Comparison of ENCODE assay signal across 10 cellular contexts in the genomic region with DNA sequence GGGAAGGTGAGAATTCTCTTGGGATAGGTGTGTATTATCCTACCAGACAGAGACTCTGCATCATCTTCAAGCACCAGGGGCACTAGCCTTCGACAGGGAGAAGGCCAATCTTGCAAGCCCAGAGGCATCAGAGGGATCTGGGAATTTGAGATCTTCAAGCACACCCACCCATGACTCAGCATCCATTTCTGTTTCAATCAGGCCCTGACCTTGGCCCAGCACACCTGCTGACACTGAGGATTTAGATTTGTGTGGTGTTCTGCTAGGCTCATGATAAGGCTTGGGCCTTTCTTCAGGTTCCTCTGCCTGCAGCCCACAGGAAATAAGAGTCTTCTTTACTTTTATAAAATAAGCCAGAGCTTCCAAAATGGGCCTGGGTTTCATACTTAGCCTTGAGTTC. TPM values are rescaled to one million over a fixed set of nuclear protein-coding genes. Genes with fewer than 3 reads are reported as not detected.
"Had no signal": no experiment of that assay in that cellular context is flagged by ENCODE, and none has a peak within 500 bp of the region (broad histone marks: within the 10 kb centered on the region; RNA-seq: fewer than 3 reads in every experiment).

No MANE protein-coding gene starts in this region.

- H3K4me3 Mint-ChIP-seq: H9, IgD-negative memory B cell had no signal

- H3K4me3 ChIP-seq: GM23248 had no signal

- H3K27me3 Mint-ChIP-seq: IgD-negative memory B cell had no signal

- FAIRE-seq: H54, HepG2 had no signal

- ATAC-seq: HepG2 had no signal

- H3K4me1 Mint-ChIP-seq: H9, IgD-negative memory B cell had no signal

- DNase-seq: GM23248, GOT3, H9, HCEC 1CT, KG1 had no signal

- H3K27ac ChIP-seq: GM23248, HL-60 had no signal

- H2AFZ ChIP-seq: GM23248 had no signal

- H3K9ac ChIP-seq: GM23248 had no signal

- H3K36me3 Mint-ChIP-seq: IgD-negative memory B cell had no signal

- H3K27ac Mint-ChIP-seq: H9, IgD-negative memory B cell had no signal

RNA-seq across cellular contexts. Expression of gene PCP4, which starts 6.6 kb away (rescaled TPM):
- total RNA-seq: GM23248, HepG2, HT1080 had no signal
- polyA plus RNA-seq: GM23248, HepG2, IgD-negative memory B cell had no signal
